In genomic region chr12:84572186-84572585, GRCh38 we compare ENCODE assay signal across 25 cellular contexts.
"Had no signal": no experiment of that assay in that cellular context is flagged by ENCODE, and none has a peak within 500 bp of the region (broad histone marks: within the 10 kb centered on the region; RNA-seq: fewer than 3 reads in every experiment).

No MANE protein-coding gene starts in this region.

- H3K27me3 Mint-ChIP-seq: effector memory CD8-positive, alpha-beta T cell; naive thymus-derived CD4-positive, alpha-beta T cell had no signal

- H3K4me3 ChIP-seq: cardiac muscle cell, coronary artery, right atrium auricular region, suprapubic skin, tibial artery had no signal

- H3K4me1 Mint-ChIP-seq: naive thymus-derived CD4-positive, alpha-beta T cell had no signal

- H3K4me3 Mint-ChIP-seq: activated T-cell treated with anti-CD3 and anti-CD28 coated beads, Interleukin-2, amount 50 U/mL, for 72 hours; effector memory CD8-positive, alpha-beta T cell; naive thymus-derived CD4-positive, alpha-beta T cell had no signal

- H3K4me1 ChIP-seq: parathyroid adenoma, right atrium auricular region, suprapubic skin, tibial artery had no signal

- H3K36me3 Mint-ChIP-seq: naive thymus-derived CD4-positive, alpha-beta T cell had no signal

- H3K9ac ChIP-seq: parathyroid adenoma had no signal

- DNase-seq: activated CD4-positive, alpha-beta T cell treated with anti-CD3 and anti-CD28 coated beads for 4 hours; activated CD4-positive, alpha-beta T cell treated with anti-CD3 and anti-CD28 coated beads, Interleukin-2, amount 50 U/mL, for 4 hours; activated naive CD4-positive, alpha-beta T cell; activated T-cell treated with anti-CD3 and anti-CD28 coated beads for 4 hours; activated T-cell treated with anti-CD3 and anti-CD28 coated beads, Interleukin-2, amount 50 U/mL, for 72 hours; cerebellar nuclear complex; effector memory CD8-positive, alpha-beta T cell; foreskin fibroblast; left cardiac atrium; left ventricle myocardium superior; midbrain; naive thymus-derived CD4-positive, alpha-beta T cell; occipital lobe; stimulated activated CD4-positive, alpha-beta T cell treated with anti-CD3 and anti-CD28 coated beads, Interleukin-15, amount 100 ng/mL, for 24 hours; stimulated activated CD4-positive, alpha-beta T cell treated with anti-CD3 and anti-CD28 coated beads, Interleukin-2, amount 100 ng/mL, for 24 hours; stimulated activated naive CD4-positive, alpha-beta T cell; tibial artery had no signal

- H3K27ac ChIP-seq: cardiac muscle cell, coronary artery, parathyroid adenoma, right atrium auricular region, suprapubic skin, tibial artery, VCaP had no signal

- H2AFZ ChIP-seq: parathyroid adenoma had no signal

- H3K27ac Mint-ChIP-seq: activated naive CD4-positive, alpha-beta T cell treated with anti-CD3 and anti-CD28 coated beads, Interleukin-2, amount 50 U/mL, for 72 hours; activated T-cell treated with anti-CD3 and anti-CD28 coated beads, Interleukin-2, amount 50 U/mL, for 72 hours; effector memory CD8-positive, alpha-beta T cell; naive thymus-derived CD4-positive, alpha-beta T cell had no signal

- H3K79me2 ChIP-seq: parathyroid adenoma had no signal

- H3K36me3 ChIP-seq: cardiac muscle cell, right atrium auricular region, suprapubic skin, tibial artery had no signal

- ATAC-seq: activated naive CD4-positive, alpha-beta T cell treated with anti-CD3 and anti-CD28 coated beads, Interleukin-2, amount 50 U/mL, for 72 hours; activated T-cell treated with anti-CD3 and anti-CD28 coated beads, Interleukin-2, amount 50 U/mL, for 72 hours; effector memory CD8-positive, alpha-beta T cell; esophagus mucosa; left cardiac atrium; left ventricle myocardium superior; naive thymus-derived CD4-positive, alpha-beta T cell had no signal

- H3K27me3 ChIP-seq: cardiac muscle cell, right atrium auricular region, suprapubic skin, tibial artery had no signal
